In the genomic region with DNA sequence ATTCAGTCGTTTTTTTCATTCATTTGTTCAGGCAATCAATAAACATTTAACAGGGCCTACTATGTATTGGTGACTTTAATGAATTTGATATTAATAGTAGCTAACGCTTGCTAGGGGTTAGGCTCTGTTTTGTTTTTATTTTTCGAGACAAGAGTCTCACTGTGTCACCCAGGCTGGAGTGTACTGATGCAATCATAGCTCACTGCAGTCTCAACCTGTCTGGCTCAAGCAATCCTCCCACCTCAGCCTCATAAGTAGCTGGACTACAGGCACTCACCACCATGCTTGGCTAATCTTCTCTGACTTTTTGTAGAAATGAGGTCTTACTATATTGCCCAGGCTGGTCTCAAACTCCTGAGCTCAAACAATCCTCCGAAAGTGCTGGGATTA, we compare ENCODE assay signal across 20 cellular contexts.
"Had no signal": no experiment of that assay in that cellular context is flagged by ENCODE, and none has a peak within 500 bp of the region (broad histone marks: within the 10 kb centered on the region; RNA-seq: fewer than 3 reads in every experiment).

No MANE protein-coding gene starts in this region.

- H3K36me3 Mint-ChIP-seq: activated naive CD4-positive, alpha-beta T cell treated with anti-CD3 and anti-CD28 coated beads, Interleukin-2, amount 50 U/mL, for 24 hours; naive B cell; WTC11 had no signal

- H3K4me3 ChIP-seq: colonic mucosa, esophagus squamous epithelium, left lung, skin epidermis, transverse colon, vagina had no signal

- H3K27me3 Mint-ChIP-seq: activated CD8-positive, alpha-beta T cell treated with anti-CD3 and anti-CD28 coated beads for 36 hours; activated naive CD4-positive, alpha-beta T cell treated with anti-CD3 and anti-CD28 coated beads, Interleukin-2, amount 50 U/mL, for 24 hours; naive B cell had no signal

- H3K4me1 Mint-ChIP-seq: activated naive CD4-positive, alpha-beta T cell treated with anti-CD3 and anti-CD28 coated beads, Interleukin-2, amount 50 U/mL, for 24 hours had no signal

- DNase-seq: activated CD4-positive, alpha-beta T cell treated with anti-CD3 and anti-CD28 coated beads for 4 hours; activated CD8-positive, alpha-beta T cell treated with anti-CD3 and anti-CD28 coated beads for 36 hours; activated effector memory CD4-positive, alpha-beta T cell treated with anti-CD3 and anti-CD28 coated beads, Interleukin-2, amount 50 U/mL, for 16 hours; activated T-cell treated with anti-CD3 and anti-CD28 coated beads, Interleukin-2, amount 50 U/mL, for 4 hours; caudate nucleus; colonic mucosa; effector CD4-positive, alpha-beta T cell; esophagus squamous epithelium; hippocampal formation; left lung; mammary epithelial cell; naive B cell; stimulated activated CD4-positive, alpha-beta T cell treated with anti-CD3 and anti-CD28 coated beads, Interleukin-4, amount 100 ng/mL, for 24 hours; stimulated activated naive CD4-positive, alpha-beta T cell; substantia nigra; transverse colon had no signal

- H3K9me3 ChIP-seq: colonic mucosa, esophagus squamous epithelium, left lung, transverse colon, vagina had no signal

- H3K27me3 ChIP-seq: colonic mucosa, esophagus squamous epithelium, left lung, transverse colon, vagina had no signal

- H3K27ac ChIP-seq: colonic mucosa, skin epidermis, transverse colon, vagina had no signal

- ATAC-seq: activated CD8-positive, alpha-beta T cell treated with anti-CD3 and anti-CD28 coated beads for 36 hours; activated T-cell treated with anti-CD3 and anti-CD28 coated beads, Interleukin-2, amount 50 U/mL, for 4 hours; WTC11 had no signal

- H3K27ac Mint-ChIP-seq: activated CD8-positive, alpha-beta T cell treated with anti-CD3 and anti-CD28 coated beads for 36 hours; activated naive CD4-positive, alpha-beta T cell treated with anti-CD3 and anti-CD28 coated beads, Interleukin-2, amount 50 U/mL, for 24 hours had no signal

- H3K4me3 Mint-ChIP-seq: activated CD8-positive, alpha-beta T cell treated with anti-CD3 and anti-CD28 coated beads for 36 hours; activated naive CD4-positive, alpha-beta T cell treated with anti-CD3 and anti-CD28 coated beads, Interleukin-2, amount 50 U/mL, for 24 hours; activated T-cell treated with anti-CD3 and anti-CD28 coated beads, Interleukin-2, amount 50 U/mL, for 4 hours; naive B cell; WTC11 had no signal

- H3K9me3 Mint-ChIP-seq: activated CD8-positive, alpha-beta T cell treated with anti-CD3 and anti-CD28 coated beads for 36 hours; activated naive CD4-positive, alpha-beta T cell treated with anti-CD3 and anti-CD28 coated beads, Interleukin-2, amount 50 U/mL, for 24 hours; activated T-cell treated with anti-CD3 and anti-CD28 coated beads, Interleukin-2, amount 50 U/mL, for 4 hours; WTC11 had no signal

- H3K36me3 ChIP-seq: colonic mucosa, esophagus squamous epithelium, left lung, transverse colon, vagina had no signal

- H3K4me1 ChIP-seq: colonic mucosa had no signal
